ENCODE assay signal across 31 cellular contexts in genomic region chr5:9249231-9249630, GRCh38.
"Had no signal": no experiment of that assay in that cellular context is flagged by ENCODE, and none has a peak within 500 bp of the region (broad histone marks: within the 10 kb centered on the region; RNA-seq: fewer than 3 reads in every experiment).

No MANE protein-coding gene starts in this region.

- H3K36me3 ChIP-seq: adrenal gland, ascending aorta, breast epithelium, cardiac muscle cell, gastrocnemius medialis, heart left ventricle, WERI-Rb-1 had no signal

- ATAC-seq: activated CD4-positive, CD25-positive, alpha-beta regulatory T cell treated with anti-CD3 and anti-CD28 coated beads, Interleukin-2, amount 50 U/mL, for 24 hours; activated CD8-positive, alpha-beta T cell treated with anti-CD3 and anti-CD28 coated beads for 36 hours; activated naive CD8-positive, alpha-beta T cell treated with anti-CD3 and anti-CD28 coated beads, Interleukin-2, amount 50 U/mL, for 24 hours; activated T-cell treated with anti-CD3 and anti-CD28 coated beads, Interleukin-2, amount 50 U/mL, for 4 hours; activated T-helper 17 cell treated with anti-CD3 and anti-CD28 coated beads, Interleukin-2, amount 50 U/mL, for 72 hours; esophagus mucosa; foreskin keratinocyte; gastrocnemius medialis; heart left ventricle; T-helper 17 cell had no signal

- H3K4me3 ChIP-seq: adrenal gland, ascending aorta, breast epithelium, cardiac muscle cell, coronary artery, dorsolateral prefrontal cortex, gastrocnemius medialis, heart left ventricle had no signal

- DNase-seq: activated B cell treated with CpG ODN at 0.5 μM for 24 hours; activated CD4-positive, alpha-beta T cell treated with anti-CD3 and anti-CD28 coated beads for 48 hours; activated CD4-positive, alpha-beta T cell treated with anti-CD3 and anti-CD28 coated beads, Interleukin-2, amount 50 U/mL, for 1 hour; activated CD4-positive, alpha-beta T cell treated with anti-CD3 and anti-CD28 coated beads, Interleukin-2, amount 50 U/mL, for 48 hours; activated CD8-positive, alpha-beta memory T cell treated with anti-CD3 and anti-CD28 coated beads for 24 hours; activated CD8-positive, alpha-beta T cell treated with anti-CD3 and anti-CD28 coated beads for 36 hours; activated effector memory CD4-positive, alpha-beta T cell treated with Interleukin-2 at 50 U/mL for 16 hours; activated naive CD4-positive, alpha-beta T cell treated with anti-CD3 and anti-CD28 coated beads for 36 hours; activated naive CD8-positive, alpha-beta T cell treated with anti-CD3 and anti-CD28 coated beads for 36 hours; activated naive CD8-positive, alpha-beta T cell treated with anti-CD3 and anti-CD28 coated beads, Interleukin-2, amount 50 U/mL, for 24 hours; activated T-cell treated with anti-CD3 and anti-CD28 coated beads, Interleukin-2, amount 50 U/mL, for 4 hours; adrenal gland; central memory CD4-positive, alpha-beta T cell; cerebellar nuclear complex; dorsolateral prefrontal cortex; effector memory CD4-positive, alpha-beta T cell; endodermal cell; gastrocnemius medialis; glutamatergic neuron; heart left ventricle; T-helper 17 cell; T1000; WERI-Rb-1 had no signal

- H3K27ac ChIP-seq: adrenal gland, ascending aorta, breast epithelium, cardiac muscle cell, coronary artery, dorsolateral prefrontal cortex, foreskin keratinocyte, gastrocnemius medialis, heart left ventricle, WERI-Rb-1 had no signal

- H3K27me3 ChIP-seq: adrenal gland, ascending aorta, breast epithelium, cardiac muscle cell, dorsolateral prefrontal cortex, foreskin keratinocyte, heart left ventricle had no signal

- H3K4me1 ChIP-seq: adrenal gland, ascending aorta, breast epithelium, gastrocnemius medialis, heart left ventricle had no signal

- H3K9me3 ChIP-seq: adrenal gland, ascending aorta, breast epithelium, gastrocnemius medialis had no signal
